Comparison of ENCODE assay signal across 9 cellular contexts in the genomic region with DNA sequence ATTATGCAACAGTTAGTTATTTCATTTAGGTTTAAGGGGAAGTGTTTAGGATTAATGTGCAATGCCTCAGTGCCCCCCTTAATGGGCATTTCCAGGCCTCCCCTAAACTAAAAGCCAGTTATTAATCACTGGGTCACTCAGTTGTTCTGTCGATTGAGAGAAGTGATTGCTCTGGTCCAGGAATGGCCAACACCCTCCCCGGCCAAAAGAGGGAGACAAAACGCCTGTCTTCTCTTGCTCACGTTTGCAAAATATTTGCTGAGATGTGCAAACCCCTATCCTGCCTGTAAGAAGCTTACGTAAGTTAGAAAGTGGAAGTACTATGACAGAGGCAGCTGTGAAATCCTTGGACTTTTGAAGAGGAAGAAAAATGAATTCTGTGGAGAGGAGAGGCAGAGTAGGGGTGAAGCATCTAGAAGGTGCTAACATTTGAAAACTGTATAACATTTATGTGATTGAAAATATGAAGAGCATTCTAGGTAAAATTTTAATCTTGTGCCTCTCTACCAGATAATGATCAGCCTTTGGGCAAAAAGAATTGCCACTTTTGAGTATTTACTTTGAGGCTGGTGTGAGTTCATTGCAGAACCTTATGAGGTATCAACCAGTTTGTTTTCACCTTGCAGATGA. TPM values are rescaled to one million over a fixed set of nuclear protein-coding genes. Genes with fewer than 3 reads are reported as not detected.
DNase-seq lines count a peak whose midpoint lies in the region; ATAC-seq and TF ChIP-seq lines count a peak whose summit lies in the region.
"Had no signal": no experiment of that assay in that cellular context is flagged by ENCODE, and none has a peak within 500 bp of the region (broad histone marks: within the 10 kb centered on the region; RNA-seq: fewer than 3 reads in every experiment).

No MANE protein-coding gene starts in this region.

- POLR2A ChIA-PET in naive thymus-derived CD4-positive, alpha-beta T cell (lab: Charles Lee), result no interaction called here

- H3K27me3 ChIP-seq in dorsolateral prefrontal cortex, result no peaks in the 10 kb centered on the region
- H3K27me3 ChIP-seq in naive thymus-derived CD4-positive, alpha-beta T cell (ENCODE audit: control insufficient read depth in 2 of 2, insufficient read depth in 2 of 2, low read length in 2 of 2), result no peaks in the 10 kb centered on the region

- DNase-seq in SIG-M5 treated with dmso at 0.1 percent for 504 hours (lab: John Stamatoyannopoulos, UW; ENCODE audit: unreplicated experiment) (peak; percentile 53), SIG-M5 (lab: John Stamatoyannopoulos, UW) (no peak), NB4 (ENCODE audit: low read depth) (peak; percentile 78), dorsolateral prefrontal cortex (peak in 3 of 10 donors; percentile 46 to 57 (median 52)), coronary artery (ENCODE audit: low spot score) (no peak)
- DNase-seq in naive thymus-derived CD4-positive, alpha-beta T cell, result no peak

- H3K9me3 Mint-ChIP-seq in naive thymus-derived CD4-positive, alpha-beta T cell, result peaks cover 0 to 5% (median 0%) of the 10 kb centered on the region in 11 donors

- no peaks in the 10 kb centered on the region for H3K36me3 ChIP-seq in naive thymus-derived CD4-positive, alpha-beta T cell (ENCODE audit: control insufficient read depth in 2 of 3, insufficient read depth in 3 of 3, low read length in 3 of 3)
- H3K36me3 ChIP-seq: neutrophil had no signal

- H3K9me3 ChIP-seq in naive thymus-derived CD4-positive, alpha-beta T cell (ENCODE audit: control insufficient read depth in 2 of 3, low read length in 3 of 3), result no peaks in the 10 kb centered on the region
- H3K9me3 ChIP-seq: neutrophil had no signal

- intact Hi-C loops in dorsolateral prefrontal cortex (cut with DNase I), result loop anchor here (5.0 to 10.0 kb wide), 3 partner anchors 94 to 267 kb away; no protein-coding TSS in a partner anchor
- intact Hi-C loops in naive thymus-derived CD4-positive, alpha-beta T cell (cut with micrococcal nuclease), result no loop called here

- H3K4me3 ChIP-seq in NB4 (ENCODE audit: low read depth, low read length) (no peak overlapping the region), dorsolateral prefrontal cortex (no peak overlapping the region), coronary artery (no peak overlapping the region)
- no peak overlapping the region for H3K4me3 ChIP-seq in naive thymus-derived CD4-positive, alpha-beta T cell (ENCODE audit: low read length)

- no peaks in the 10 kb centered on the region for H3K36me3 Mint-ChIP-seq in naive thymus-derived CD4-positive, alpha-beta T cell

- H3K27ac ChIP-seq in dorsolateral prefrontal cortex (peak overlapping the region in 1 of 59 donors; percentile 12), coronary artery (no peak overlapping the region)
- no peak overlapping the region for H3K27ac ChIP-seq in naive thymus-derived CD4-positive, alpha-beta T cell (ENCODE audit: low read depth, low read length)
- H3K27ac ChIP-seq: neutrophil had no signal

- H3K27ac Mint-ChIP-seq in naive thymus-derived CD4-positive, alpha-beta T cell, result no peak overlapping the region

- CTCF ChIA-PET in naive thymus-derived CD4-positive, alpha-beta T cell (lab: Charles Lee), result no interaction called here

- no peaks in the 10 kb centered on the region for H3K4me1 Mint-ChIP-seq in naive thymus-derived CD4-positive, alpha-beta T cell

- TF ChIP-seq POLR2A in NB4 (IDR thresholded peaks at IDR 0.05; ENCODE audit: extremely low read depth, insufficient read length), result no peak

- H3K27me3 Mint-ChIP-seq in naive thymus-derived CD4-positive, alpha-beta T cell, result peaks cover 0 to 8% (median 0%) of the 10 kb centered on the region in 5 donors

- TF ChIP-seq CTCF in NB4 (IDR thresholded peaks at IDR 0.05; ENCODE audit: low read depth, low read length), result peak; percentile 85
- TF ChIP-seq CTCF in dorsolateral prefrontal cortex (IDR thresholded peaks at IDR 0.05 in 54 of 56, conservative IDR thresholded peaks at IDR 0.05 in 2 of 56; ENCODE audit: low read depth in 1 of 56, partially characterized antibody in 56 of 56), result peak in 53 of 56 donors; percentile 19 to 76 (median 51)
- TF ChIP-seq CTCF in coronary artery (IDR thresholded peaks at IDR 0.05), result no peak

- H3K4me3 Mint-ChIP-seq in naive thymus-derived CD4-positive, alpha-beta T cell, result no peak overlapping the region

- H3K4me1 ChIP-seq in naive thymus-derived CD4-positive, alpha-beta T cell (ENCODE audit: control insufficient read depth in 2 of 2, insufficient read depth in 2 of 2, low read length in 2 of 2), result no peaks in the 10 kb centered on the region

- peak; percentile 57 for ATAC-seq in naive thymus-derived CD4-positive, alpha-beta T cell
- ATAC-seq in HG02763 (IDR thresholded peaks at IDR 0.05; ENCODE audit: unreplicated experiment) (no peak), GM19452 (IDR thresholded peaks at IDR 0.05; ENCODE audit: unreplicated experiment) (no peak)

RNA-seq across cellular contexts. Expression of a gene that starts 37.7 kb away (rescaled TPM):
- 100 to 1,000 TPM; 122 to 220 (median 161) TPM for total RNA-seq in dorsolateral prefrontal cortex
- not detected for total RNA-seq in naive thymus-derived CD4-positive, alpha-beta T cell
- not detected for polyA plus RNA-seq in naive thymus-derived CD4-positive, alpha-beta T cell

Comparison
In these comparisons a context has a peak if more than half of its experiments do, and no peak if none do; other contexts are left out.
1. DNase-seq: peak in SIG-M5 treated with dmso at 0.1 percent for 504 hours (single experiment) and NB4 (single experiment); none in SIG-M5 (single experiment), naive thymus-derived CD4-positive, alpha-beta T cell (0 of 9) and coronary artery (single experiment).
2. RNA of a gene that starts 37.7 kb away (total RNA-seq): 122 to 220 TPM in dorsolateral prefrontal cortex; not detected in naive thymus-derived CD4-positive, alpha-beta T cell; every median in the first group is over 100 times any median in the second.
3. intact Hi-C loops: an anchor here in dorsolateral prefrontal cortex (5.0 to 10.0 kb wide); none called in naive thymus-derived CD4-positive, alpha-beta T cell.